In genomic region chr17:69596141-69596540, GRCh38 we compare ENCODE assay signal across 1 cellular context.
TF ChIP-seq lines count a peak whose summit lies in the region.

No MANE protein-coding gene starts in this region.

TF ChIP-seq in GM12891, 5 proteins besides CTCF, POLR2A, EP300 and RAD21:
- TF ChIP-seq POLR2AphosphoS5 (IDR thresholded peaks at IDR 0.05; ENCODE audit: low read depth, low read length) (no peak), POU2F2 (IDR thresholded peaks at IDR 0.05; ENCODE audit: low read depth, low read length) (no peak), PAX5 (IDR thresholded peaks at IDR 0.05; ENCODE audit: insufficient read depth, low read length, severe bottlenecking) (no peak), SPI1 (IDR thresholded peaks at IDR 0.05; ENCODE audit: low read depth, low read length) (no peak), TAF1 (IDR thresholded peaks at IDR 0.05; ENCODE audit: low read depth, low read length) (no peak)
